16 cellular contexts compared by ENCODE assay signal in the genomic region with DNA sequence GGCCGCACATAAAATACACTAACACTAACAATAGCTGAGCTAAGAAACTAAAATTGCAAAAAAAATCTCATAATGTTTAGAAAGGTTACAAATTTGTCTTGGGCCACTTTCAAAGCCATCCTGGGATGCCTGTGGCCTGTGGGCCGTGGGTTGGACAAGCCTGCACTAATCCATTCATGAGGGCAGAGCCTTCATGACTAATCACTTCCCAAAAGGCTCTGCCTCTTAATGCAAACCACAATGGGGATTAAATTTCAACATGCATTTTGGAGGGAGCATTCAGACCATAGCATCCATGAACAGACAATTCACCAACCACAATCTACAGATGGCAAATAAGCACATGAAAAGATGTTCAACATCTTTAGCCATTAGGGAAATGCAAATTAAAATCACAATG.
A peak's percentile ranks its signal among the peaks of the same experiment; 100 is the strongest.
DNase-seq lines count a peak whose midpoint lies in the region; TF ChIP-seq lines count a peak whose summit lies in the region.
"Had no signal": no experiment of that assay in that cellular context is flagged by ENCODE, and none has a peak within 500 bp of the region (broad histone marks: within the 10 kb centered on the region; RNA-seq: fewer than 3 reads in every experiment).

No MANE protein-coding gene starts in this region.

- peak; percentile 81 for DNase-seq in H4 (ENCODE audit: low spot score)
- DNase-seq in NCI-H524 (lab: John Stamatoyannopoulos, UW), result peak; percentile 27 to 90
- peak; percentile 68 to 77 for DNase-seq in cardiac fibroblast (ENCODE audit: low read depth in 2 of 2)
- peak; percentile 84 for DNase-seq in skeletal muscle cell (ENCODE audit: low read depth)
- no peak for DNase-seq in type B pancreatic cell (ENCODE audit: extremely low spot score, unreplicated experiment)
- DNase-seq in NCI-H345 (lab: John Stamatoyannopoulos, UW), result no peak
- DNase-seq in immature natural killer cell, result no peak
- DNase-seq in DMS79 (lab: John Stamatoyannopoulos, UW), result no peak
- DNase-seq: endodermal cell; GDM1; GOT3; naive B cell; NCI-H1092; NK-92 treated with Interleukin-12 subunit alpha and Interleukin-12 subunit beta, amount 100 ng/mL, for 24 hours; T-helper 17 cell had no signal

- H3K4me1 Mint-ChIP-seq in type B pancreatic cell (ENCODE audit: unreplicated experiment), result peaks cover 10% of the 10 kb centered on the region
- peaks cover 19 to 32% of the 10 kb centered on the region in 2 donors for H3K4me1 Mint-ChIP-seq in immature natural killer cell
- H3K4me1 Mint-ChIP-seq: endodermal cell had no signal

- H3K36me3 Mint-ChIP-seq in type B pancreatic cell (peaks cover 11% of the 10 kb centered on the region), immature natural killer cell (peaks cover 3 to 28% (median 17%) of the 10 kb centered on the region in 3 donors)

- TF ChIP-seq CTCF in cardiac fibroblast (IDR thresholded peaks at IDR 0.05; ENCODE audit: low read depth, low read length), result no peak
- TF ChIP-seq CTCF in type B pancreatic cell (conservative IDR thresholded peaks at IDR 0.05), result no peak

- H3K4me3 Mint-ChIP-seq in type B pancreatic cell (no peak overlapping the region), immature natural killer cell (no peak overlapping the region)
- H3K4me3 Mint-ChIP-seq: endodermal cell, naive B cell, T-helper 17 cell had no signal

- H3K27ac Mint-ChIP-seq in type B pancreatic cell (no peak overlapping the region), immature natural killer cell (no peak overlapping the region)
- H3K27ac Mint-ChIP-seq: endodermal cell, naive B cell, T-helper 17 cell had no signal

- no peak overlapping the region for H3K4me3 ChIP-seq in cardiac fibroblast (replicated peaks in 1 of 2; ENCODE audit: low read depth in 2 of 2, low read length in 2 of 2)
- no peak overlapping the region for H3K4me3 ChIP-seq in skeletal muscle cell (ENCODE audit: low read depth, low read length)
- H3K4me3 ChIP-seq: skin epidermis had no signal

- H3K27me3 Mint-ChIP-seq in type B pancreatic cell (no peaks in the 10 kb centered on the region), immature natural killer cell (ENCODE audit: low read depth in 3 of 3) (no peaks in the 10 kb centered on the region)
- H3K27me3 Mint-ChIP-seq: naive B cell, T-helper 17 cell had no signal

- H3K9me3 Mint-ChIP-seq in type B pancreatic cell, result peaks cover 3% of the 10 kb centered on the region
- no peaks in the 10 kb centered on the region for H3K9me3 Mint-ChIP-seq in immature natural killer cell
- H3K9me3 Mint-ChIP-seq: endodermal cell had no signal

Comparison
In these comparisons a context has a peak if more than half of its experiments do, and no peak if none do; other contexts are left out.
1. DNase-seq: peak in H4 (single experiment), NCI-H524 (2 of 2), cardiac fibroblast (2 of 2) and skeletal muscle cell (single experiment); none in type B pancreatic cell (single experiment), NCI-H345 (single experiment), immature natural killer cell (0 of 3) and DMS79 (single experiment).